21 cellular contexts compared by ENCODE assay signal in the genomic region with DNA sequence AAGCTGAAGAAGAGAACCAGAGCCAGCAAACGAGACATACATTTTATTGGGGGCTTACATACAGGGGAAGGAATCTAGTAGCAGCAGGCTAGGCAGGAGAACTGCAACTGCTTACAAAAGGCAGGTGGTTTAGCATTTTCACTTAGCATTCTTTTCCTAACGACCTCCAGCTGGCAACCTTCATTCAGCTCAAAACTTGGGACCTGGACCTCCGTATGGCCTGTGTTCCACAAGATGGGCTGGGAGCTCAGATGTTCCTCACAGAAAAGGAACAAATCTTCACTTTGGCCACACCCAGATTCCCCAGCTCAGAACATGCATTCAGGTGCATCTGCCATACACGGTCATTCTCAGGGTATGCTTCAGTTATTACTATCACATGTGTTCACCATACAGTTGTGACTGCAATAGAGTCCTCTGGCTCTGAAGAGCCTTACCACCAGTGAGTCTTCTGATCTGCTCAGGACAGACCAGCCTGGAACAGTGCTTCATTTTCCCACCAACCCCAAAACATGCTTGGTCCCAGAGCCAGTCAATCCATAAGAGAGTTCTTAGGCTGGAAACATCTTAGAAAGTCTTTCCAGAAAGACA. TPM values are rescaled to one million over a fixed set of nuclear protein-coding genes. Genes with fewer than 3 reads are reported as not detected.
DNase-seq lines count a peak whose midpoint lies in the region; ATAC-seq and TF ChIP-seq lines count a peak whose summit lies in the region.
"Had no signal": no experiment of that assay in that cellular context is flagged by ENCODE, and none has a peak within 500 bp of the region (broad histone marks: within the 10 kb centered on the region; RNA-seq: fewer than 3 reads in every experiment).

No MANE protein-coding gene starts in this region.

- no peak overlapping the region for H3K9ac ChIP-seq in neural progenitor cell

- H3K27me3 ChIP-seq in neural progenitor cell (no peaks in the 10 kb centered on the region), prostate gland (replicated peaks; ENCODE audit: insufficient read depth) (no peaks in the 10 kb centered on the region), psoas muscle (ENCODE audit: insufficient read depth in 3 of 3, low read length in 2 of 3) (no peaks in the 10 kb centered on the region)
- H3K27me3 ChIP-seq: SJSA1 had no signal

- 57% methylated on average over 4 of the region's 4 CpGs for WGBS in prostate gland
- WGBS in psoas muscle, 3 donors = 51 to 57% (median 54%) methylated on average over 4 of the region's 4 CpGs

- H3K27ac ChIP-seq in neural progenitor cell (no peak overlapping the region), prostate gland (no peak overlapping the region), psoas muscle (no peak overlapping the region)
- H3K27ac ChIP-seq: SJSA1 had no signal

- no peak for TF ChIP-seq POLR2A in prostate gland (IDR thresholded peaks at IDR 0.05)

- H3K27me3 Mint-ChIP-seq in activated CD4-positive, alpha-beta T cell treated with anti-CD3 and anti-CD28 coated beads for 36 hours = peaks cover 3% of the 10 kb centered on the region
- H3K27me3 Mint-ChIP-seq in neural progenitor cell (ENCODE audit: insufficient read depth, low read depth) = peaks cover 3% of the 10 kb centered on the region
- H3K27me3 Mint-ChIP-seq: memory B cell, type B pancreatic cell had no signal

- no peak overlapping the region for H3K4me2 ChIP-seq in neural progenitor cell

- intact Hi-C loops in activated CD4-positive, alpha-beta T cell treated with anti-CD3 and anti-CD28 coated beads for 36 hours (cut with DNase I, micrococcal nuclease) = no loop called here
- intact Hi-C loops in prostate gland (cut with DNase I) = no loop called here
- intact Hi-C loops in psoas muscle (cut with DNase I) = no loop called here

- TF ChIP-seq CTCF in neural progenitor cell (IDR thresholded peaks at IDR 0.05) (no peak), prostate gland (IDR thresholded peaks at IDR 0.05) (no peak), psoas muscle (IDR thresholded peaks at IDR 0.05) (no peak)

- ATAC-seq in activated CD4-positive, alpha-beta T cell treated with anti-CD3 and anti-CD28 coated beads for 36 hours = peak; percentile 53
- peak; percentile 39 for ATAC-seq in HG02588 (IDR thresholded peaks at IDR 0.05; ENCODE audit: unreplicated experiment)
- ATAC-seq in HG03442 (IDR thresholded peaks at IDR 0.05; ENCODE audit: unreplicated experiment) = peak; percentile 49
- no peak for ATAC-seq in psoas muscle
- ATAC-seq: activated CD4-positive, CD25-positive, alpha-beta regulatory T cell treated with anti-CD3 and anti-CD28 coated beads, Interleukin-2, amount 50 U/mL, for 24 hours; natural killer cell treated with Interleukin-12 subunit alpha and Interleukin-12 subunit beta and Interleukin-15 and Interleukin-18, amount 100 ng/mL, for 72 hours had no signal

- no peak overlapping the region for H3K27ac Mint-ChIP-seq in activated CD4-positive, alpha-beta T cell treated with anti-CD3 and anti-CD28 coated beads for 36 hours
- H3K27ac Mint-ChIP-seq in neural progenitor cell = no peak overlapping the region
- H3K27ac Mint-ChIP-seq: endodermal cell; memory B cell; natural killer cell treated with Interleukin-12 subunit alpha and Interleukin-12 subunit beta and Interleukin-15 and Interleukin-18, amount 100 ng/mL, for 72 hours; type B pancreatic cell had no signal

- H3K4me3 ChIP-seq in neural progenitor cell (no peak overlapping the region), prostate gland (no peak overlapping the region), psoas muscle (no peak overlapping the region)
- H3K4me3 ChIP-seq: SJSA1 had no signal

- H3K9me3 Mint-ChIP-seq in activated CD4-positive, alpha-beta T cell treated with anti-CD3 and anti-CD28 coated beads for 36 hours (ENCODE audit: low read depth) = no peaks in the 10 kb centered on the region
- no peaks in the 10 kb centered on the region for H3K9me3 Mint-ChIP-seq in neural progenitor cell
- H3K9me3 Mint-ChIP-seq: endodermal cell; memory B cell; natural killer cell treated with Interleukin-12 subunit alpha and Interleukin-12 subunit beta and Interleukin-15 and Interleukin-18, amount 100 ng/mL, for 72 hours; type B pancreatic cell had no signal

- H3K4me1 Mint-ChIP-seq in activated CD4-positive, alpha-beta T cell treated with anti-CD3 and anti-CD28 coated beads for 36 hours = peaks cover 20% of the 10 kb centered on the region
- H3K4me1 Mint-ChIP-seq in neural progenitor cell = no peaks in the 10 kb centered on the region
- H3K4me1 Mint-ChIP-seq: memory B cell had no signal

- H3K79me2 ChIP-seq in neural progenitor cell (ENCODE audit: low read depth) = no peaks in the 10 kb centered on the region

- no peaks in the 10 kb centered on the region for H3K36me3 ChIP-seq in neural progenitor cell
- H3K36me3 ChIP-seq in prostate gland = no peaks in the 10 kb centered on the region
- no peaks in the 10 kb centered on the region for H3K36me3 ChIP-seq in psoas muscle (ENCODE audit: insufficient read depth in 1 of 2, low read depth in 1 of 2)
- H3K36me3 ChIP-seq: SJSA1 had no signal

- H3K4me1 ChIP-seq in neural progenitor cell = no peaks in the 10 kb centered on the region
- H3K4me1 ChIP-seq in prostate gland (replicated peaks) = no peaks in the 10 kb centered on the region
- H3K4me1 ChIP-seq in psoas muscle = no peaks in the 10 kb centered on the region
- H3K4me1 ChIP-seq: SJSA1 had no signal

- H4K20me1 ChIP-seq in neural progenitor cell (ENCODE audit: low read depth) = no peaks in the 10 kb centered on the region

- POLR2A ChIA-PET in activated CD4-positive, alpha-beta T cell treated with anti-CD3 and anti-CD28 coated beads for 36 hours (lab: Charles Lee) = no interaction called here

- no peaks in the 10 kb centered on the region for H3K9me3 ChIP-seq in neural progenitor cell (ENCODE audit: low read depth)
- no peaks in the 10 kb centered on the region for H3K9me3 ChIP-seq in prostate gland
- H3K9me3 ChIP-seq in psoas muscle = no peaks in the 10 kb centered on the region
- H3K9me3 ChIP-seq: SJSA1 had no signal

- no peaks in the 10 kb centered on the region for H3F3A ChIP-seq in neural progenitor cell (ENCODE audit: low read depth)

- no peaks in the 10 kb centered on the region for H3K36me3 Mint-ChIP-seq in activated CD4-positive, alpha-beta T cell treated with anti-CD3 and anti-CD28 coated beads for 36 hours (ENCODE audit: low read depth)
- no peaks in the 10 kb centered on the region for H3K36me3 Mint-ChIP-seq in neural progenitor cell
- H3K36me3 Mint-ChIP-seq: memory B cell; natural killer cell treated with Interleukin-12 subunit alpha and Interleukin-12 subunit beta and Interleukin-15 and Interleukin-18, amount 100 ng/mL, for 72 hours; type B pancreatic cell had no signal

- H3K4me3 Mint-ChIP-seq in activated CD4-positive, alpha-beta T cell treated with anti-CD3 and anti-CD28 coated beads for 36 hours = no peak overlapping the region
- H3K4me3 Mint-ChIP-seq in neural progenitor cell = no peak overlapping the region
- H3K4me3 Mint-ChIP-seq: endodermal cell; memory B cell; natural killer cell treated with Interleukin-12 subunit alpha and Interleukin-12 subunit beta and Interleukin-15 and Interleukin-18, amount 100 ng/mL, for 72 hours; type B pancreatic cell had no signal

- no peak for DNase-seq in activated CD4-positive, alpha-beta T cell treated with anti-CD3 and anti-CD28 coated beads for 36 hours
- no peak for DNase-seq in activated CD4-positive, alpha-beta T cell treated with anti-CD3 and anti-CD28 coated beads for 48 hours
- DNase-seq in neural progenitor cell (ENCODE audit: low spot score) (no peak), prostate gland (ENCODE audit: low spot score) (no peak), NCI-H748 (lab: John Stamatoyannopoulos, UW; ENCODE audit: unreplicated experiment) (no peak), psoas muscle (no peak)
- DNase-seq: 8988T; anterior cingulate cortex; endodermal cell; kidney; NCI-H2029 treated with DMSO at 0.1 percent for 48 hours; NCI-H510A treated with DMSO at 0.1 percent for 48 hours; stimulated activated CD4-positive, alpha-beta T cell treated with anti-CD3 and anti-CD28 coated beads, Interleukin-12 subunit alpha, Interleukin-12 subunit beta, amount 100 ng/mL, for 4 hours; stimulated activated naive CD4-positive, alpha-beta T cell treated with Interleukin-2 at 50 U/mL for 16 hours had no signal

- peak overlapping the region; percentile 7 for H2AFZ ChIP-seq in neural progenitor cell (replicated peaks)

- CTCF ChIA-PET in activated CD4-positive, alpha-beta T cell treated with anti-CD3 and anti-CD28 coated beads for 36 hours (lab: Charles Lee) = interaction anchor here (0.7 kb wide), 1 partner anchor 84 kb away, joined by 3 read pairs; a partner anchor contains a TSS

RNA-seq across cellular contexts. Expression of a gene that starts 29.6 kb away (rescaled TPM):
- 10 to 100 TPM; 15.8 to 16.5 TPM for total RNA-seq in activated CD4-positive, alpha-beta T cell treated with anti-CD3 and anti-CD28 coated beads for 36 hours
- total RNA-seq in neural progenitor cell (ENCODE audit: low replicate concordance) (28.5 and 41.9 TPM in 2 replicates), prostate gland (10 to 100 TPM; 15.3 to 24.3 TPM), psoas muscle (10 to 100 TPM in 2 of 4 donors, 1 to 10 TPM in 2; 5.3 to 12.1 (median 10.2) TPM)
- polyA plus RNA-seq in psoas muscle = 10 to 100 TPM in 1 of 3 donors, 1 to 10 TPM in 2; 5.8 to 19.8 (median 9.9) TPM

RNA-seq across cellular contexts. Expression of a gene that starts 56.8 kb away (rescaled TPM):
- total RNA-seq in activated CD4-positive, alpha-beta T cell treated with anti-CD3 and anti-CD28 coated beads for 36 hours = 1 to 10 TPM; 3.2 to 3.5 TPM
- total RNA-seq in neural progenitor cell (ENCODE audit: low replicate concordance) = 0.03 TPM in 1 of 2 replicates, not detected in the other
- 1 to 10 TPM; 3.6 to 3.7 TPM for total RNA-seq in prostate gland
- total RNA-seq in psoas muscle = 1 to 10 TPM; 2.6 to 4.8 (median 3.8) TPM
- polyA plus RNA-seq in psoas muscle = 1 to 10 TPM; 2.8 to 6.0 (median 3.1) TPM

Comparison
In these comparisons a context has a peak if more than half of its experiments do, and no peak if none do; other contexts are left out.
1. ATAC-seq: peak in activated CD4-positive, alpha-beta T cell treated with anti-CD3 and anti-CD28 coated beads for 36 hours (single experiment), HG02588 (single experiment) and HG03442 (single experiment); none in psoas muscle (0 of 4).